Comparison of ENCODE assay signal across 15 cellular contexts in genomic region chr6:23213651-23214050, GRCh38.
A peak's percentile ranks its signal among the peaks of the same experiment; 100 is the strongest.
DNase-seq lines count a peak whose midpoint lies in the region; ATAC-seq, FAIRE-seq and TF ChIP-seq lines count a peak whose summit lies in the region.
"Had no signal": no experiment of that assay in that cellular context is flagged by ENCODE, and none has a peak within 500 bp of the region (broad histone marks: within the 10 kb centered on the region; RNA-seq: fewer than 3 reads in every experiment).

No MANE protein-coding gene starts in this region.

- H3K9me3 ChIP-seq in HAP-1, result no peaks in the 10 kb centered on the region

- no peak for TF ChIP-seq CTCF in bronchial epithelial cell (IDR thresholded peaks at IDR 0.05; ENCODE audit: insufficient read depth, low read length, severe bottlenecking)
- no peak for TF ChIP-seq CTCF in foreskin keratinocyte (conservative IDR thresholded peaks at IDR 0.05)

- in situ Hi-C loops in HAP-1 (cut with MboI; ENCODE audit: low sequenced_read_pairs), result no loop called here

- no peak overlapping the region for H3K27ac ChIP-seq in foreskin keratinocyte
- H3K27ac ChIP-seq: C4-2B had no signal

- ATAC-seq in foreskin keratinocyte (peak; percentile 35), HG03354 (IDR thresholded peaks at IDR 0.05; ENCODE audit: poor library complexity, severe bottlenecking, unreplicated experiment) (no peak)

- H3K4me3 ChIP-seq in bronchial epithelial cell (ENCODE audit: low read depth, low read length) (no peak overlapping the region), skeletal muscle cell (ENCODE audit: low read depth, low read length) (no peak overlapping the region), HAP-1 (no peak overlapping the region)

- H3K4me1 ChIP-seq in foreskin keratinocyte, result no peaks in the 10 kb centered on the region
- no peaks in the 10 kb centered on the region for H3K4me1 ChIP-seq in HAP-1

- no peaks in the 10 kb centered on the region for H3K36me3 ChIP-seq in bronchial epithelial cell (ENCODE audit: control insufficient read depth, insufficient read depth, low read length)
- no peaks in the 10 kb centered on the region for H3K36me3 ChIP-seq in HAP-1 (replicated peaks)

- no peaks in the 10 kb centered on the region for H3K27me3 ChIP-seq in bronchial epithelial cell (ENCODE audit: control insufficient read depth, insufficient read depth, low read length)
- H3K27me3 ChIP-seq in foreskin keratinocyte, result no peaks in the 10 kb centered on the region
- no peaks in the 10 kb centered on the region for H3K27me3 ChIP-seq in HAP-1 (ENCODE audit: low read depth)

- DNase-seq in M059J (ENCODE audit: low read depth) (peak; percentile 57), bronchial epithelial cell (ENCODE audit: low read depth) (peak; percentile 56), foreskin keratinocyte (peak in 1 of 2 donors; percentile 36), skeletal muscle cell (ENCODE audit: low read depth) (peak; percentile 18), NCI-H774 (lab: John Stamatoyannopoulos, UW) (no peak), HAP-1 (ENCODE audit: low spot score in 2 of 2) (no peak)
- no peak for DNase-seq in stimulated activated CD4-positive, alpha-beta T cell treated with anti-CD3 and anti-CD28 coated beads, Interleukin-2, amount 100 ng/mL, for 24 hours
- DNase-seq: DMS 273 treated with DMSO at 0.1 percent for 48 hours, HFFc6, Karpas-422, NCI-H1417, NCI-H1930, NCI-H446 had no signal

- no peak for FAIRE-seq in bronchial epithelial cell (lab: Jason Lieb, UNC)

Comparison
In these comparisons a context has a peak if more than half of its experiments do, and no peak if none do; other contexts are left out.
1. DNase-seq: peak in M059J (single experiment), bronchial epithelial cell (single experiment) and skeletal muscle cell (single experiment); none in stimulated activated CD4-positive, alpha-beta T cell treated with anti-CD3 and anti-CD28 coated beads, Interleukin-2, amount 100 ng/mL, for 24 hours (0 of 2), NCI-H774 (single experiment) and HAP-1 (0 of 2).